2 cellular contexts compared by ENCODE assay signal in genomic region chr7:1408466-1408865, GRCh38.
TF ChIP-seq lines count a peak whose summit lies in the region.

No MANE protein-coding gene starts in this region.

TF ChIP-seq in IMR-90, 13 proteins besides CTCF, POLR2A, EP300 and RAD21:
- no peak for TF ChIP-seq CHD1 (IDR thresholded peaks at IDR 0.05; ENCODE audit: low read depth, low read length)
- no peak for TF ChIP-seq RCOR1 (IDR thresholded peaks at IDR 0.05; ENCODE audit: insufficient replicate concordance, low read length)
- no peak for TF ChIP-seq RFX5 (IDR thresholded peaks at IDR 0.05; ENCODE audit: low read depth, low read length)
- no peak for TF ChIP-seq MXI1 (IDR thresholded peaks at IDR 0.05; ENCODE audit: borderline replicate concordance, low read depth, low read length)
- no peak for TF ChIP-seq CEBPB (IDR thresholded peaks at IDR 0.05; ENCODE audit: low read depth, low read length)
- no peak for TF ChIP-seq SMC3 (IDR thresholded peaks at IDR 0.05; ENCODE audit: low read depth, low read length)
- no peak for TF ChIP-seq FOS (IDR thresholded peaks at IDR 0.05; ENCODE audit: low read depth, low read length)
- TF ChIP-seq BHLHE40 (IDR thresholded peaks at IDR 0.05; ENCODE audit: low read depth, low read length), result no peak
- no peak for TF ChIP-seq MAZ (IDR thresholded peaks at IDR 0.05; ENCODE audit: borderline replicate concordance, low read depth, low read length)
- no peak for TF ChIP-seq ELK1 (IDR thresholded peaks at IDR 0.05; ENCODE audit: borderline replicate concordance, low read depth, low read length)
- no peak for TF ChIP-seq NFE2L2 (IDR thresholded peaks at IDR 0.05; ENCODE audit: low read depth, low read length)
- no peak for TF ChIP-seq MAFK (IDR thresholded peaks at IDR 0.05; ENCODE audit: low read depth, low read length)
- TF ChIP-seq USF2 (IDR thresholded peaks at IDR 0.05; ENCODE audit: low read depth, low read length), result no peak

TF ChIP-seq in H1, 55 proteins besides CTCF, POLR2A, EP300 and RAD21:
- TF ChIP-seq SP1 (IDR thresholded peaks at IDR 0.05; ENCODE audit: low read depth, low read length) (no peak), FOSL1 (IDR thresholded peaks at IDR 0.05; ENCODE audit: insufficient read depth, low read depth, low read length) (no peak), SP4 (IDR thresholded peaks at IDR 0.05; ENCODE audit: low read length) (no peak), BACH1 (IDR thresholded peaks at IDR 0.05; ENCODE audit: low read length) (no peak), SAP30 (IDR thresholded peaks at IDR 0.05; ENCODE audit: insufficient read depth, insufficient replicate concordance, low read length) (no peak), MAX (IDR thresholded peaks at IDR 0.05) (no peak), CBX5 (IDR thresholded peaks at IDR 0.05; ENCODE audit: low read depth, low read length) (no peak), TAF7 (optimal IDR thresholded peaks at IDR 0.05; ENCODE audit: borderline replicate concordance, low read depth, low read length) (no peak), SP2 (IDR thresholded peaks at IDR 0.05; ENCODE audit: low read length) (no peak), ASH2L (IDR thresholded peaks at IDR 0.05; ENCODE audit: low read length) (no peak), JUN (IDR thresholded peaks at IDR 0.05; ENCODE audit: low read depth, low read length) (no peak), BRCA1 (IDR thresholded peaks at IDR 0.05; ENCODE audit: low read depth, low read length) (no peak), CBX8 (IDR thresholded peaks at IDR 0.05; ENCODE audit: borderline replicate concordance, low read depth, low read length) (no peak), BCL11A (IDR thresholded peaks at IDR 0.05; ENCODE audit: low read depth in 2 of 2, low read length in 2 of 2) (no peak), TCF12 (IDR thresholded peaks at IDR 0.05; ENCODE audit: low read depth, low read length) (no peak), TAF1 (IDR thresholded peaks at IDR 0.05; ENCODE audit: low read depth, low read length) (no peak), NRF1 (IDR thresholded peaks at IDR 0.05; ENCODE audit: low read depth, low read length) (no peak), E2F6 (IDR thresholded peaks at IDR 0.05) (no peak), RNF2 (IDR thresholded peaks at IDR 0.05; ENCODE audit: borderline replicate concordance, low read depth, low read length, missing control alignments, poor library complexity, severe bottlenecking) (no peak), RXRA (IDR thresholded peaks at IDR 0.05; ENCODE audit: insufficient read depth, low read depth, low read length) (no peak)
